Comparison of ENCODE assay signal across 8 cellular contexts in genomic region chr20:48697845-48698491, GRCh38.
DNase-seq lines count a peak whose midpoint lies in the region; ATAC-seq and TF ChIP-seq lines count a peak whose summit lies in the region.

No MANE protein-coding gene starts in this region.

- no peak for ATAC-seq in HG03196 (IDR thresholded peaks at IDR 0.05; ENCODE audit: unreplicated experiment)
- ATAC-seq in activated T-cell treated with anti-CD3 and anti-CD28 coated beads, Interleukin-2, amount 50 U/mL, for 4 hours, result no peak

- H3K27ac ChIP-seq in SJCRH30, result peak overlapping the region; percentile 10; the same call in 1 of the 2 replicates
- H3K27ac ChIP-seq in fibroblast of lung (ENCODE audit: insufficient read depth, low read length), result no peak overlapping the region

- H3K36me3 ChIP-seq in SJCRH30 (peaks cover 28% of the 10 kb centered on the region), fibroblast of lung (ENCODE audit: control insufficient read depth, insufficient read depth, low read length) (no peaks in the 10 kb centered on the region)

- no peaks in the 10 kb centered on the region for H4K20me1 ChIP-seq in fibroblast of lung (ENCODE audit: control insufficient read depth, extremely low read depth, insufficient read depth, low read length)

- H3K27me3 ChIP-seq in SJCRH30 (no peaks in the 10 kb centered on the region), fibroblast of lung (ENCODE audit: control insufficient read depth, insufficient read depth, low read length) (no peaks in the 10 kb centered on the region)

- H3K79me2 ChIP-seq in fibroblast of lung (ENCODE audit: control insufficient read depth, insufficient read depth, low read length), result no peaks in the 10 kb centered on the region

- H3K9me3 ChIP-seq in SJCRH30 (replicated peaks) (no peaks in the 10 kb centered on the region), fibroblast of lung (ENCODE audit: control insufficient read depth, insufficient read depth, low read depth, low read length) (no peaks in the 10 kb centered on the region)

- H3K4me2 ChIP-seq in fibroblast of lung (ENCODE audit: extremely low read depth, insufficient read depth, low read length), result no peak overlapping the region

- H3K4me1 Mint-ChIP-seq in osteocyte (ENCODE audit: unreplicated experiment), result peaks cover 17% of the 10 kb centered on the region
- peaks cover 20% of the 10 kb centered on the region for H3K4me1 Mint-ChIP-seq in activated T-cell treated with anti-CD3 and anti-CD28 coated beads, Interleukin-2, amount 50 U/mL, for 4 hours (ENCODE audit: low read depth)

- DNase-seq in HT1080 (ENCODE audit: low read depth), result peak; percentile 57
- peak; percentile 93 to 98 for DNase-seq in SJCRH30
- DNase-seq in fibroblast of lung (ENCODE audit: low read depth in 2 of 2), result peak; percentile 79
- peak; percentile 89 for DNase-seq in osteocyte (ENCODE audit: extremely low spot score, unreplicated experiment)
- DNase-seq in SKM-1 (lab: John Stamatoyannopoulos, UW; ENCODE audit: unreplicated experiment), result no peak
- no peak for DNase-seq in activated T-cell treated with anti-CD3 and anti-CD28 coated beads, Interleukin-2, amount 50 U/mL, for 4 hours
- no peak for DNase-seq in putamen (ENCODE audit: low spot score)

- TF ChIP-seq CTCF in fibroblast of lung (conservative IDR thresholded peaks at IDR 0.05 in 1 of 2, IDR thresholded peaks at IDR 0.05 in 1 of 2; ENCODE audit: low read depth in 1 of 2, low read length in 2 of 2) (no peak), osteocyte (IDR thresholded peaks at IDR 0.05) (no peak)

- H2AFZ ChIP-seq in fibroblast of lung (ENCODE audit: low read length), result no peak overlapping the region

- H3K27me3 Mint-ChIP-seq in osteocyte (ENCODE audit: unreplicated experiment), result no peaks in the 10 kb centered on the region
- no peaks in the 10 kb centered on the region for H3K27me3 Mint-ChIP-seq in activated T-cell treated with anti-CD3 and anti-CD28 coated beads, Interleukin-2, amount 50 U/mL, for 4 hours (ENCODE audit: low read depth)

- peaks cover 19% of the 10 kb centered on the region for H3K4me1 ChIP-seq in SJCRH30
- peaks cover 5% of the 10 kb centered on the region for H3K4me1 ChIP-seq in fibroblast of lung (ENCODE audit: control insufficient read depth, extremely low read depth, insufficient read depth, low read length)

- peak overlapping the region; percentile 60 for H3K27ac Mint-ChIP-seq in osteocyte (ENCODE audit: unreplicated experiment)

- no peak overlapping the region for H3K4me3 Mint-ChIP-seq in osteocyte (ENCODE audit: unreplicated experiment)
- no peak overlapping the region for H3K4me3 Mint-ChIP-seq in activated T-cell treated with anti-CD3 and anti-CD28 coated beads, Interleukin-2, amount 50 U/mL, for 4 hours

- peaks cover 11% of the 10 kb centered on the region for H3K36me3 Mint-ChIP-seq in osteocyte (ENCODE audit: unreplicated experiment)
- H3K36me3 Mint-ChIP-seq in activated T-cell treated with anti-CD3 and anti-CD28 coated beads, Interleukin-2, amount 50 U/mL, for 4 hours (ENCODE audit: insufficient read depth), result peaks cover 43% of the 10 kb centered on the region

- no peaks in the 10 kb centered on the region for H3K9me3 Mint-ChIP-seq in osteocyte (ENCODE audit: unreplicated experiment)
- H3K9me3 Mint-ChIP-seq in activated T-cell treated with anti-CD3 and anti-CD28 coated beads, Interleukin-2, amount 50 U/mL, for 4 hours, result no peaks in the 10 kb centered on the region

- H3K9ac ChIP-seq in fibroblast of lung (ENCODE audit: insufficient read depth, low read length), result no peak overlapping the region

- H3K4me3 ChIP-seq in SJCRH30 (no peak overlapping the region), fibroblast of lung (replicated peaks in 1 of 4; ENCODE audit: control extremely low read depth in 1 of 4, insufficient read depth in 1 of 4, low read depth in 3 of 4, low read length in 4 of 4) (no peak overlapping the region)

Comparison
In these comparisons a context has a peak if more than half of its experiments do, and no peak if none do; other contexts are left out.
1. DNase-seq: peak in HT1080 (single experiment), SJCRH30 (2 of 2), fibroblast of lung (2 of 2) and osteocyte (single experiment); none in SKM-1 (single experiment), activated T-cell treated with anti-CD3 and anti-CD28 coated beads, Interleukin-2, amount 50 U/mL, for 4 hours (single experiment) and putamen (single experiment).